Comparison of ENCODE assay signal across 20 cellular contexts in genomic region chr7:153529651-153530165, GRCh38.
"Had no signal": no experiment of that assay in that cellular context is flagged by ENCODE, and none has a peak within 500 bp of the region (broad histone marks: within the 10 kb centered on the region; RNA-seq: fewer than 3 reads in every experiment).

No MANE protein-coding gene starts in this region.

- H3K36me3 ChIP-seq: esophagus squamous epithelium, gastrocnemius medialis, heart right ventricle, left lung, lower lobe of right lung had no signal

- ATAC-seq: gastrocnemius medialis, heart right ventricle, left cardiac atrium, left lung, left ventricle myocardium superior, lower lobe of right lung, mucosa of descending colon had no signal

- H3K27me3 ChIP-seq: esophagus squamous epithelium, gastrocnemius medialis, heart right ventricle, left lung had no signal

- DNase-seq: dermis blood vessel endothelial cell; effector CD4-positive, alpha-beta T cell; effector memory CD4-positive, alpha-beta T cell; esophagus squamous epithelium; foreskin fibroblast; foreskin melanocyte; gastrocnemius medialis; glutamatergic neuron; head of caudate nucleus; heart right ventricle; hippocampal formation; left cardiac atrium; left lung; left ventricle myocardium superior; lower lobe of right lung; mesenchymal stem cell; mucosa of descending colon; naive B cell had no signal

- H3K4me3 ChIP-seq: coronary artery, dorsolateral prefrontal cortex, esophagus squamous epithelium, gastrocnemius medialis, heart right ventricle, left lung, lower lobe of right lung, mucosa of descending colon had no signal

- H3K4me1 ChIP-seq: esophagus squamous epithelium, gastrocnemius medialis, left lung, lower lobe of right lung had no signal

- H3K27ac ChIP-seq: coronary artery, esophagus squamous epithelium, gastrocnemius medialis, heart right ventricle, left lung, lower lobe of right lung had no signal

- H3K9me3 ChIP-seq: gastrocnemius medialis, lower lobe of right lung had no signal
